ENCODE assay signal across 27 cellular contexts in the genomic region with DNA sequence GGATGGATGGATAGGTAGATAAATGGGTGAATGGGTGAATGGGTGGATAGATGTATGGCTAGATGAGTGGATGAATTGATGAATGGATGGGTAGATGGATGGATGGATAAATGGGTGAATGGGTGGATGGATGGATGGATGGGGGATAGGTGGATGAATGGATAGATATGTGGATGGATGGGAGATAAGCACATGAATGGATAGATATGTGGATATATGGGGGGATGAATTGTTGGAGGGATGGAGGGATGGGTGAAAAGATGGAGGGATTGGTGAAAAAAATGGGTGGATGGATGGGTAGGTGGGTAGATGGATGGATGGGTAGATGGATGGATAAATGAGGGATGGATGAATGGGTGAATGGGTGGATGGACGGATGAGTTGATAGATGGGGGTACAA.
"Had no signal": no experiment of that assay in that cellular context is flagged by ENCODE, and none has a peak within 500 bp of the region (broad histone marks: within the 10 kb centered on the region; RNA-seq: fewer than 3 reads in every experiment).

No MANE protein-coding gene starts in this region.

- H3K9me3 ChIP-seq: stomach, suprapubic skin, testis, thoracic aorta, thyroid gland, tibial artery, tibial nerve, transverse colon, upper lobe of left lung, upper lobe of right lung, uterus, vagina had no signal

- DNase-seq: stimulated activated CD4-positive, alpha-beta T cell treated with anti-CD3 and anti-CD28 coated beads, Interleukin-2, amount 100 ng/mL, for 48 hours; stimulated activated CD4-positive, alpha-beta T cell treated with anti-CD3 and anti-CD28 coated beads, Interleukin-4, amount 100 ng/mL, for 1 hour; stimulated activated CD4-positive, alpha-beta T cell treated with anti-CD3 and anti-CD28 coated beads, Interleukin-4, amount 100 ng/mL, for 24 hours; stimulated activated CD4-positive, alpha-beta T cell treated with anti-CD3 and anti-CD28 coated beads, Interleukin-4, amount 100 ng/mL, for 4 hours; stimulated activated CD8-positive, alpha-beta memory T cell treated with anti-CD3 and anti-CD28 coated beads, Interleukin-4, amount 100 ng/mL, for 48 hours; stimulated activated naive B cell treated with anti-CD40 and anti-IgM and Interleukin-4, amounts not matched to agents 10 μg/mL and 1 μg/mL and 100 μg/mL, for 72 hours; stimulated activated naive CD4-positive, alpha-beta T cell; stimulated activated naive CD4-positive, alpha-beta T cell treated with Interleukin-2 at 50 U/mL for 16 hours; stimulated activated naive CD8-positive, alpha-beta T cell treated with anti-CD3 and anti-CD28 coated beads, Interleukin-15, amount 100 ng/mL, for 72 hours; stimulated activated naive CD8-positive, alpha-beta T cell treated with anti-CD3 and anti-CD28 coated beads, Interleukin-15, Interleukin-2, amounts not matched to agents 100 U/mL and 50 U/mL, for 24 hours; stomach; substantia nigra; testis; thyroid gland; tibial artery; transverse colon; trophoblast cell; upper lobe of left lung; upper lobe of right lung; uterus had no signal

- H3K27ac ChIP-seq: stomach, suprapubic skin, testis, thoracic aorta, thyroid gland, tibial artery, tibial nerve, transverse colon, upper lobe of left lung, upper lobe of right lung, uterus, vagina had no signal

- H3K36me3 ChIP-seq: stomach, suprapubic skin, thoracic aorta, thyroid gland, tibial artery, tibial nerve, transverse colon, upper lobe of left lung, upper lobe of right lung, uterus, vagina had no signal

- H3K27me3 ChIP-seq: stomach, testis, thyroid gland, tibial artery, tibial nerve, upper lobe of left lung, upper lobe of right lung, uterus, vagina had no signal

- H3K4me3 ChIP-seq: stomach, suprapubic skin, testis, thoracic aorta, thyroid gland, tibial artery, tibial nerve, transverse colon, upper lobe of left lung, upper lobe of right lung, uterus, vagina had no signal

- H3K4me1 ChIP-seq: stomach, suprapubic skin, testis, thyroid gland, tibial artery, tibial nerve, transverse colon, upper lobe of left lung, upper lobe of right lung, uterus, vagina had no signal

- ATAC-seq: stimulated activated effector memory CD8-positive, alpha-beta T cell treated with anti-CD3 and anti-CD28 coated beads, Interleukin-12 subunit alpha, Interleukin-12 subunit beta, amount 100 ng/mL, for 72 hours; stimulated activated memory B cell treated with anti-CD40 and anti-IgM and Interleukin-4, amounts not matched to agents 10 μg/mL and 1 μg/mL and 100 μg/mL, for 72 hours; stimulated activated naive B cell treated with anti-CD40 and anti-IgM and Interleukin-4, amounts not matched to agents 10 μg/mL and 1 μg/mL and 100 μg/mL, for 72 hours; stimulated activated naive CD8-positive, alpha-beta T cell treated with anti-CD3 and anti-CD28 coated beads, Interleukin-15, amount 100 ng/mL, for 72 hours; stimulated activated naive CD8-positive, alpha-beta T cell treated with anti-CD3 and anti-CD28 coated beads, Interleukin-15, Interleukin-2, amounts not matched to agents 100 U/mL and 50 U/mL, for 24 hours; upper lobe of right lung had no signal

- FAIRE-seq: urothelium cell line had no signal
